ENCODE assay signal across 1 cellular context in the genomic region with DNA sequence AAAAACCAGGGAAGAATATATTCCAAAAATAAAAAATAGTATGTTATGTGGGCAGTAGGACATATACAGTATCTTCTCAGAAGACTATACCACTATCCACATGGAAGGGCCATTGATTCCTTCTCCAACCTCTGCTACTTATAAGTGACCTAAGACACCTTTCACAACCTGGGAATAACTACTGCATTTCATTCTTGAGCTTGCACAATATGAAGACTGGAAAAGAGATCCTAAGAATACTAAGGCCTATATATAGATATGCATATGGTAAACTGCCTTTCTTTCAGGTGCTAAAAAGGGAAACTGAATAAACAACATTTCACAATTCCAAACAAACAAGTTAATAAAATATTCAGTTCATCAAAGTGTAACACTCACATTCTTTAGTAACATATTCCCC.
TF ChIP-seq lines count a peak whose summit lies in the region.

No MANE protein-coding gene starts in this region.

TF ChIP-seq in GM23338, 12 proteins besides CTCF, POLR2A, EP300 and RAD21 (continued from another document):
- TF ChIP-seq NANOG (IDR thresholded peaks at IDR 0.05; ENCODE audit: borderline replicate concordance), result no peak
